7 cellular contexts compared by ENCODE assay signal in genomic region chr1:171715813-171716251, GRCh38. TPM values are rescaled to one million over a fixed set of nuclear protein-coding genes. Genes with fewer than 3 reads are reported as not detected.
DNase-seq lines count a peak whose midpoint lies in the region; TF ChIP-seq lines count a peak whose summit lies in the region.

No MANE protein-coding gene starts in this region.

- DNase-seq in GM13977 (ENCODE audit: low spot score): no peak
- peak; percentile 43 for DNase-seq in RKO (ENCODE audit: low spot score)
- peak; percentile 56 for DNase-seq in fibroblast of the aortic adventitia (ENCODE audit: low read depth)
- no peak for DNase-seq in testis
- no peak for DNase-seq in ecto neural progenitor cell (ENCODE audit: low spot score)
- DNase-seq in stimulated activated CD4-positive, alpha-beta T cell treated with anti-CD3 and anti-CD28 coated beads, Interleukin-4, amount 100 ng/mL, for 24 hours: no peak
- no peak for DNase-seq in NCI-H226

- in situ Hi-C loops in GM13977 (cut with MboI; ENCODE audit: low pct_unique_long_range_greater_than_20kb, low sequenced_read_pairs, unreplicated experiment): no loop called here

- H3K27ac ChIP-seq in testis: peak overlapping the region in 1 of 2 donors; percentile 8

- H3K9me3 ChIP-seq in testis: no peaks in the 10 kb centered on the region

- H3K27me3 ChIP-seq in testis: no peaks in the 10 kb centered on the region

- TF ChIP-seq CTCF in GM13977 (IDR thresholded peaks at IDR 0.05; ENCODE audit: extremely low read depth, insufficient read depth, missing control alignments): peak; percentile 33
- peak; percentile 51 for TF ChIP-seq CTCF in fibroblast of the aortic adventitia (IDR thresholded peaks at IDR 0.05; ENCODE audit: insufficient read depth, low read length)
- TF ChIP-seq CTCF in testis (IDR thresholded peaks at IDR 0.05): peak in 2 of 3 experiments; percentile 26 to 55

- H3K4me3 ChIP-seq in fibroblast of the aortic adventitia (ENCODE audit: low read depth, low read length): no peak overlapping the region
- H3K4me3 ChIP-seq in testis: no peak overlapping the region

- intact Hi-C loops in testis (cut with DNase I; ENCODE audit: low total_unique reads): loop anchor here (10.0 kb wide), 1 partner anchor 71 kb away; no protein-coding TSS in a partner anchor

- peaks cover 7% of the 10 kb centered on the region for H3K4me1 ChIP-seq in testis

- no peak for TF ChIP-seq POLR2A in testis (IDR thresholded peaks at IDR 0.05)

- H3K36me3 ChIP-seq in testis (ENCODE audit: low read depth, missing control alignments): no peaks in the 10 kb centered on the region

- WGBS in testis, 2 donors: 70 to 74% methylated on average over 3 of the region's 3 CpGs

RNA-seq across cellular contexts. Expression of gene VAMP4, which starts 26.0 kb away (rescaled TPM):
- 10.7 and 15.5 TPM in 2 replicates for total RNA-seq in fibroblast of the aortic adventitia (ENCODE audit: low replicate concordance)
- 10 to 100 TPM; 22.6 to 23.7 TPM for total RNA-seq in testis
- 28.6 TPM for polyA plus RNA-seq in testis (ENCODE audit: insufficient read depth, low read depth, low replicate concordance)

Comparison
In these comparisons a context has a peak if more than half of its experiments do, and no peak if none do; other contexts are left out.
1. DNase-seq: peak in RKO (single experiment) and fibroblast of the aortic adventitia (single experiment); none in GM13977 (single experiment), testis (single experiment), ecto neural progenitor cell (single experiment), stimulated activated CD4-positive, alpha-beta T cell treated with anti-CD3 and anti-CD28 coated beads, Interleukin-4, amount 100 ng/mL, for 24 hours (single experiment) and NCI-H226 (single experiment).
2. Peak in every context shown above with its lines, with median percentiles within 50 percentile points of each other: CTCF ChIP-seq.